In genomic region chr2:215811003-215811402, GRCh38 we compare ENCODE assay signal across 11 cellular contexts.
A peak's percentile ranks its signal among the peaks of the same experiment; 100 is the strongest.
DNase-seq lines count a peak whose midpoint lies in the region; ATAC-seq and TF ChIP-seq lines count a peak whose summit lies in the region.
"Had no signal": no experiment of that assay in that cellular context is flagged by ENCODE, and none has a peak within 500 bp of the region (broad histone marks: within the 10 kb centered on the region; RNA-seq: fewer than 3 reads in every experiment).

No MANE protein-coding gene starts in this region.

- no peaks in the 10 kb centered on the region for H3K36me3 ChIP-seq in psoas muscle (ENCODE audit: insufficient read depth in 1 of 2, low read depth in 1 of 2)
- H3K36me3 ChIP-seq: left lung had no signal

- no peaks in the 10 kb centered on the region for H3K9me3 Mint-ChIP-seq in memory B cell
- H3K9me3 Mint-ChIP-seq: H9 had no signal

- WGBS in psoas muscle, 3 donors = 89 to 92% (median 89%) methylated on average over 3 of the region's 3 CpGs

- TF ChIP-seq CTCF in psoas muscle (IDR thresholded peaks at IDR 0.05) = no peak

- H3K36me3 Mint-ChIP-seq in memory B cell = no peaks in the 10 kb centered on the region

- peaks cover 27% of the 10 kb centered on the region for H3K4me1 Mint-ChIP-seq in memory B cell

- intact Hi-C loops in psoas muscle (cut with DNase I) = no loop called here

- no peaks in the 10 kb centered on the region for H3K4me1 ChIP-seq in psoas muscle

- no peak overlapping the region for H3K4me3 ChIP-seq in psoas muscle
- H3K4me3 ChIP-seq: left lung had no signal

- no peaks in the 10 kb centered on the region for H3K27me3 Mint-ChIP-seq in memory B cell

- H3K27ac ChIP-seq in psoas muscle = no peak overlapping the region
- H3K27ac ChIP-seq: left lung had no signal

- H3K27ac Mint-ChIP-seq in memory B cell = no peak overlapping the region
- H3K27ac Mint-ChIP-seq: H9 had no signal

- DNase-seq in memory B cell (ENCODE audit: low spot score in 2 of 2) (no peak), SIG-M5 treated with dmso at 0.1 percent for 504 hours (lab: John Stamatoyannopoulos, UW; ENCODE audit: unreplicated experiment) (no peak), NCI-H510A treated with DMSO at 0.1 percent for 48 hours (lab: John Stamatoyannopoulos, UW) (no peak), psoas muscle (no peak)
- DNase-seq: DND-41, H9, left lung, NCI-H1436 treated with DMSO at 0.1 percent for 48 hours had no signal

- ATAC-seq in GM18907 (IDR thresholded peaks at IDR 0.05; ENCODE audit: unreplicated experiment) (peak; percentile 40), GM21619 (IDR thresholded peaks at IDR 0.05; ENCODE audit: unreplicated experiment) (peak; percentile 31), HG03280 (IDR thresholded peaks at IDR 0.05; ENCODE audit: unreplicated experiment) (peak; percentile 25), memory B cell (ENCODE audit: low read depth) (no peak), psoas muscle (no peak)

- H3K4me3 Mint-ChIP-seq in memory B cell = peak overlapping the region; percentile 73
- H3K4me3 Mint-ChIP-seq: H9 had no signal

- H3K27me3 ChIP-seq in psoas muscle (ENCODE audit: insufficient read depth in 3 of 3, low read length in 2 of 3) = no peaks in the 10 kb centered on the region
- H3K27me3 ChIP-seq: left lung had no signal

- no peaks in the 10 kb centered on the region for H3K9me3 ChIP-seq in psoas muscle
- H3K9me3 ChIP-seq: left lung had no signal

Comparison
In these comparisons a context has a peak if more than half of its experiments do, and no peak if none do; other contexts are left out.
1. ATAC-seq: peak in GM18907 (single experiment), GM21619 (single experiment) and HG03280 (single experiment); none in memory B cell (single experiment) and psoas muscle (0 of 4).